In genomic region chr12:53078425-53079225, GRCh38 we compare ENCODE assay signal across 8 cellular contexts. TPM values are rescaled to one million over a fixed set of nuclear protein-coding genes. Genes with fewer than 3 reads are reported as not detected.
DNase-seq lines count a peak whose midpoint lies in the region; ATAC-seq and TF ChIP-seq lines count a peak whose summit lies in the region.

No MANE protein-coding gene starts in this region.

- ATAC-seq in HG03342 (IDR thresholded peaks at IDR 0.05; ENCODE audit: unreplicated experiment) (peak; percentile 24), GM21528 (IDR thresholded peaks at IDR 0.05; ENCODE audit: low FRiP score, unreplicated experiment) (no peak)

- peak; percentile 27 for TF ChIP-seq CTCF in endodermal cell (conservative IDR thresholded peaks at IDR 0.05)

- H3K9me3 ChIP-seq in endodermal cell (ENCODE audit: control insufficient read depth, low read length) (no peaks in the 10 kb centered on the region), neuron (ENCODE audit: low read length) (no peaks in the 10 kb centered on the region)

- H3K36me3 ChIP-seq in endodermal cell (ENCODE audit: control insufficient read depth, insufficient read depth, low read length) (peaks cover 37% of the 10 kb centered on the region), neuron (ENCODE audit: insufficient read depth, low read length) (peaks cover 18% of the 10 kb centered on the region)

- peaks cover 19% of the 10 kb centered on the region for H3K4me1 Mint-ChIP-seq in T-helper 1 cell treated with Interleukin-12 subunit alpha and Interleukin-12 subunit beta and Interleukin-4 antibody, amounts not matched to agents 30 μg/mL and 1 μg/mL, for 36 hours (ENCODE audit: low read depth)
- peaks cover 6% of the 10 kb centered on the region for H3K4me1 Mint-ChIP-seq in endodermal cell

- peaks cover 6% of the 10 kb centered on the region for H3K27me3 Mint-ChIP-seq in T-helper 1 cell treated with Interleukin-12 subunit alpha and Interleukin-12 subunit beta and Interleukin-4 antibody, amounts not matched to agents 30 μg/mL and 1 μg/mL, for 36 hours (ENCODE audit: low read depth)
- peaks cover 40% of the 10 kb centered on the region for H3K27me3 Mint-ChIP-seq in endodermal cell (ENCODE audit: insufficient read depth)

- 30 to 43% methylated on average over 8 to 25 of the region's 25 CpGs for WGBS in endodermal cell (ENCODE audit: insufficient coverage in 1 of 2, insufficient read length in 1 of 2), 2 experiments

- peaks cover 28% of the 10 kb centered on the region for H3K36me3 Mint-ChIP-seq in T-helper 1 cell treated with Interleukin-12 subunit alpha and Interleukin-12 subunit beta and Interleukin-4 antibody, amounts not matched to agents 30 μg/mL and 1 μg/mL, for 36 hours (ENCODE audit: low read depth)
- peaks cover 36% of the 10 kb centered on the region for H3K36me3 Mint-ChIP-seq in endodermal cell (ENCODE audit: low read depth)

- H3K4me3 ChIP-seq in endodermal cell (ENCODE audit: low read length) = peak overlapping the region; percentile 87
- peak overlapping the region; percentile 79 for H3K4me3 ChIP-seq in neuron (ENCODE audit: low read length)

- no peaks in the 10 kb centered on the region for H3K9me3 Mint-ChIP-seq in T-helper 1 cell treated with Interleukin-12 subunit alpha and Interleukin-12 subunit beta and Interleukin-4 antibody, amounts not matched to agents 30 μg/mL and 1 μg/mL, for 36 hours
- H3K9me3 Mint-ChIP-seq in endodermal cell = peaks cover 2% of the 10 kb centered on the region

- peak overlapping the region; percentile 66 for H3K27ac ChIP-seq in endodermal cell (ENCODE audit: low read depth, low read length)

- H3K4me1 ChIP-seq in endodermal cell (ENCODE audit: control insufficient read depth, insufficient read depth, low read length) = no peaks in the 10 kb centered on the region
- H3K4me1 ChIP-seq in neuron (ENCODE audit: insufficient read depth, low read length) = peaks cover 6% of the 10 kb centered on the region

- H3K27me3 ChIP-seq in endodermal cell (ENCODE audit: control insufficient read depth, insufficient read depth, low read length, poor library complexity, severe bottlenecking) (peaks cover 15% of the 10 kb centered on the region), neuron (ENCODE audit: insufficient read depth, low read length) (no peaks in the 10 kb centered on the region)

- H3K9ac ChIP-seq in endodermal cell (ENCODE audit: extremely low read depth, low read length, poor library complexity, severe bottlenecking) = peak overlapping the region; percentile 44

- peak overlapping the region; percentile 92 for H3K27ac Mint-ChIP-seq in T-helper 1 cell treated with Interleukin-12 subunit alpha and Interleukin-12 subunit beta and Interleukin-4 antibody, amounts not matched to agents 30 μg/mL and 1 μg/mL, for 36 hours
- H3K27ac Mint-ChIP-seq in endodermal cell = peak overlapping the region; percentile 58

- peak overlapping the region; percentile 48 for H2AFZ ChIP-seq in neuron (ENCODE audit: low read depth, low read length)

- DNase-seq in stimulated activated CD4-positive, alpha-beta T cell treated with anti-CD3 and anti-CD28 coated beads, Interleukin-1b, Interleukin-23, amount 100 ng/mL, for 48 hours = peak; percentile 45
- DNase-seq in stimulated activated CD4-positive, alpha-beta T cell treated with anti-CD3 and anti-CD28 coated beads, Interleukin-2, amount 100 ng/mL, for 48 hours = no peak
- DNase-seq in endodermal cell (no peak), LoVo (ENCODE audit: low spot score) (no peak)

- H3K4me3 Mint-ChIP-seq in T-helper 1 cell treated with Interleukin-12 subunit alpha and Interleukin-12 subunit beta and Interleukin-4 antibody, amounts not matched to agents 30 μg/mL and 1 μg/mL, for 36 hours = peak overlapping the region; percentile 94
- peak overlapping the region; percentile 64 for H3K4me3 Mint-ChIP-seq in endodermal cell

RNA-seq across cellular contexts. Expression of gene SPRYD3, which starts 0.6 kb away (rescaled TPM):
- total RNA-seq in endodermal cell = 10 to 100 TPM; 13.0 to 18.4 TPM
- 6.8 TPM for polyA plus RNA-seq in endodermal cell (2013, experiment 1 of 2)
- polyA plus RNA-seq in endodermal cell (2013, experiment 2 of 2) = 7.2 TPM

RNA-seq across cellular contexts. Expression of gene IGFBP6, which starts 18.8 kb away (rescaled TPM):
- total RNA-seq in endodermal cell = 10 to 100 TPM; 21.7 to 48.4 TPM
- 13.5 TPM for polyA plus RNA-seq in endodermal cell (2013, experiment 1 of 2)
- 23.1 TPM for polyA plus RNA-seq in endodermal cell (2013, experiment 2 of 2)

RNA-seq across cellular contexts. Expression of gene SOAT2, which starts 24.7 kb away (rescaled TPM):
- total RNA-seq in endodermal cell = under 1 TPM; 0.46 to 0.71 TPM
- 0.28 TPM for polyA plus RNA-seq in endodermal cell (2013, experiment 1 of 2)
- 0.21 TPM for polyA plus RNA-seq in endodermal cell (2013, experiment 2 of 2)

RNA-seq across cellular contexts. Expression of gene TNS2, which starts 28.8 kb away (rescaled TPM):
- total RNA-seq in endodermal cell = 10 to 100 TPM; 10.2 to 12.6 TPM
- 9.5 TPM for polyA plus RNA-seq in endodermal cell (2013, experiment 1 of 2)
- polyA plus RNA-seq in endodermal cell (2013, experiment 2 of 2) = 9.6 TPM
